In the genomic region with DNA sequence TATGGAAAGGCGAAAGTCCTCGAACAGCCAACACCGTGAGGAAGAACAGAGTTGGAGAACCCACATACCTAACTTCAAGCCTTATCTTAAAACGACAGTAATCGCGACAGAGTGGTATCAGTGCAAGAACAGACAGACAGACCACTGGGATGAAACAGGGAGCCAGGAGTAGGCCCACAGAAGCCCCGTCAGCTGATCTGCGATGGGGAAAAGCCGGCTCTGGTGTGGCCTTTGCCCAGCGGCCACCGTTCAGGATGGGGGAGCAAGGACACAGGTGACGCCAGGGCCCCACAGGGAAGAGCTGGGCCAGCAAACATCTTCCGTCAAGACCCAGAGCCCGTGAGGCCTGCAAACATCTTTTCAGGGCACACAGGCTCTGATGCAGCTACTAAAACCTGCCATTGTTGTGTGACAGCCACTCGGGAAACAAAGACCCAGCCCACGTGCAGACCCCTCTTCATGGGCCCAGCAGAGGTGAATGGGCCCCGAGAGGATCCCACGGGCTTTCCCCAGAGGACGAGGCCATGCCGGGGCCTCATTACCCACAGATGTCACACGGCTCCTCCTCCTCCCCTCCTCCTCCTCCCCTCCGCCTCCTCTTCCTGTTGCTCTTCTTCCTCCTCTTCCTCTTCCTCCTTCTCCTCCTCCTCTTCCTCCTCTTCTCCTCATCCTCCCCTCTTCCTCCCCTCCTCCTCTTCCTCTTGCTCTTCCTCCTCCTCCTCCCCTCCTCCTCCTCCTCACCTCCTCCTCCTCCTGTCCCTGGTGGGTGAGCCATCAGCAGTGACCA, we compare ENCODE assay signal across 1 cellular context.
TF ChIP-seq lines count a peak whose summit lies in the region.

No MANE protein-coding gene starts in this region.

TF ChIP-seq in K562, 482 proteins besides CTCF, POLR2A, EP300 and RAD21 (continued from another document and continues in another):
- no peak for TF ChIP-seq MAFF (IDR thresholded peaks at IDR 0.05; ENCODE audit: low read length)
- no peak for TF ChIP-seq CREB5 (CRISPR knock-in tag; IDR thresholded peaks at IDR 0.05)
- TF ChIP-seq ZNF24 (IDR thresholded peaks at IDR 0.05), result no peak
- no peak for TF ChIP-seq ZNF347 (CRISPR knock-in tag; IDR thresholded peaks at IDR 0.05; ENCODE audit: low read depth)
- no peak for TF ChIP-seq C11orf30 (IDR thresholded peaks at IDR 0.05; ENCODE audit: low read depth)
- no peak for TF ChIP-seq SIN3A (IDR thresholded peaks at IDR 0.05; ENCODE audit: borderline replicate concordance in 2 of 2, control insufficient read depth in 1 of 2, low read depth in 2 of 2, low read length in 2 of 2)
- no peak for TF ChIP-seq ZNF3 (CRISPR knock-in tag; IDR thresholded peaks at IDR 0.05)
- TF ChIP-seq GABPB1 (CRISPR knock-in tag; IDR thresholded peaks at IDR 0.05), result no peak
- no peak for TF ChIP-seq DIDO1 (tag; IDR thresholded peaks at IDR 0.05; ENCODE audit: low read depth)
- TF ChIP-seq SIN3B (IDR thresholded peaks at IDR 0.05; ENCODE audit: low read depth), result no peak
- TF ChIP-seq, protein P1, sequence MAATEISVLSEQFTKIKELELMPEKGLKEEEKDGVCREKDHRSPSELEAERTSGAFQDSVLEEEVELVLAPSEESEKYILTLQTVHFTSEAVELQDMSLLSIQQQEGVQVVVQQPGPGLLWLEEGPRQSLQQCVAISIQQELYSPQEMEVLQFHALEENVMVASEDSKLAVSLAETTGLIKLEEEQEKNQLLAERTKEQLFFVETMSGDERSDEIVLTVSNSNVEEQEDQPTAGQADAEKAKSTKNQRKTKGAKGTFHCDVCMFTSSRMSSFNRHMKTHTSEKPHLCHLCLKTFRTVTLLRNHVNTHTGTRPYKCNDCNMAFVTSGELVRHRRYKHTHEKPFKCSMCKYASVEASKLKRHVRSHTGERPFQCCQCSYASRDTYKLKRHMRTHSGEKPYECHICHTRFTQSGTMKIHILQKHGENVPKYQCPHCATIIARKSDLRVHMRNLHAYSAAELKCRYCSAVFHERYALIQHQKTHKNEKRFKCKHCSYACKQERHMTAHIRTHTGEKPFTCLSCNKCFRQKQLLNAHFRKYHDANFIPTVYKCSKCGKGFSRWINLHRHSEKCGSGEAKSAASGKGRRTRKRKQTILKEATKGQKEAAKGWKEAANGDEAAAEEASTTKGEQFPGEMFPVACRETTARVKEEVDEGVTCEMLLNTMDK (IDR thresholded peaks at IDR 0.05; ENCODE audit: borderline replicate concordance, insufficient read depth, low read depth, low read length, poor library complexity, severe bottlenecking), result no peak
- no peak for TF ChIP-seq ATF4 (CRISPR knock-in tag; IDR thresholded peaks at IDR 0.05)
- no peak for TF ChIP-seq ZNF778 (CRISPR knock-in tag; IDR thresholded peaks at IDR 0.05)
- no peak for TF ChIP-seq PCBP2 (IDR thresholded peaks at IDR 0.05; ENCODE audit: low read depth, low read length, poor library complexity, severe bottlenecking)
- TF ChIP-seq PHF20 (IDR thresholded peaks at IDR 0.05; ENCODE audit: partially characterized antibody), result no peak
- TF ChIP-seq, protein P2, sequence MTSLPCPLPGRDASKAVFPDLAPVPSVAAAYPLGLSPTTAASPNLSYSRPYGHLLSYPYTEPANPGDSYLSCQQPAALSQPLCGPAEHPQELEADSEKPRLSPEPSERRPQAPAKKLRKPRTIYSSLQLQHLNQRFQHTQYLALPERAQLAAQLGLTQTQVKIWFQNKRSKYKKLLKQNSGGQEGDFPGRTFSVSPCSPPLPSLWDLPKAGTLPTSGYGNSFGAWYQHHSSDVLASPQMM (CRISPR knock-in tag; IDR thresholded peaks at IDR 0.05), result no peak
- TF ChIP-seq RCOR1 (IDR thresholded peaks at IDR 0.05; ENCODE audit: borderline replicate concordance in 1 of 2, low read depth in 2 of 2, low read length in 2 of 2), result peak in 1 of 2 experiments; percentile 65; a peak in 2 of 4 replicates
- no peak for TF ChIP-seq NCOA2 (IDR thresholded peaks at IDR 0.05; ENCODE audit: partially characterized antibody in 2 of 2)
- no peak for TF ChIP-seq ZNF76 (CRISPR knock-in tag; IDR thresholded peaks at IDR 0.05; ENCODE audit: borderline replicate concordance)
- TF ChIP-seq FOXK2 (conservative IDR thresholded peaks at IDR 0.05 in 1 of 2, IDR thresholded peaks at IDR 0.05 in 1 of 2; ENCODE audit: low read depth in 2 of 2), result peak in 1 of 2 experiments; percentile 11; a peak in 1 of 4 replicates
- no peak for TF ChIP-seq LARP7 (IDR thresholded peaks at IDR 0.05)
- no peak for TF ChIP-seq TCF7 (IDR thresholded peaks at IDR 0.05; ENCODE audit: borderline replicate concordance)
- no peak for TF ChIP-seq TEAD1 (CRISPR knock-in tag; IDR thresholded peaks at IDR 0.05)
- no peak for TF ChIP-seq MCM2 (IDR thresholded peaks at IDR 0.05; ENCODE audit: low read depth)
- no peak for TF ChIP-seq ZSCAN29 (IDR thresholded peaks at IDR 0.05)
- TF ChIP-seq TSHZ1 (CRISPR knock-in tag; IDR thresholded peaks at IDR 0.05), result no peak
- TF ChIP-seq L3MBTL2 (IDR thresholded peaks at IDR 0.05), result peak; percentile 62; the same call in 1 of the 2 replicates
- peak; percentile 75; the same call in 1 of the 2 replicates for TF ChIP-seq GATAD2A (IDR thresholded peaks at IDR 0.05)
- no peak for TF ChIP-seq KDM5B (IDR thresholded peaks at IDR 0.05; ENCODE audit: insufficient replicate concordance, low read depth, low read length)
- no peak for TF ChIP-seq HES1 (IDR thresholded peaks at IDR 0.05; ENCODE audit: low read depth)
- TF ChIP-seq, protein P3, sequence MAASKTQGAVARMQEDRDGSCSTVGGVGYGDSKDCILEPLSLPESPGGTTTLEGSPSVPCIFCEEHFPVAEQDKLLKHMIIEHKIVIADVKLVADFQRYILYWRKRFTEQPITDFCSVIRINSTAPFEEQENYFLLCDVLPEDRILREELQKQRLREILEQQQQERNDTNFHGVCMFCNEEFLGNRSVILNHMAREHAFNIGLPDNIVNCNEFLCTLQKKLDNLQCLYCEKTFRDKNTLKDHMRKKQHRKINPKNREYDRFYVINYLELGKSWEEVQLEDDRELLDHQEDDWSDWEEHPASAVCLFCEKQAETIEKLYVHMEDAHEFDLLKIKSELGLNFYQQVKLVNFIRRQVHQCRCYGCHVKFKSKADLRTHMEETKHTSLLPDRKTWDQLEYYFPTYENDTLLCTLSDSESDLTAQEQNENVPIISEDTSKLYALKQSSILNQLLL (CRISPR knock-in tag; IDR thresholded peaks at IDR 0.05; ENCODE audit: borderline replicate concordance), result no peak
- no peak for TF ChIP-seq ZNF23 (CRISPR knock-in tag; IDR thresholded peaks at IDR 0.05)
- no peak for TF ChIP-seq AFF1 (IDR thresholded peaks at IDR 0.05; ENCODE audit: low read depth in 1 of 2, partially characterized antibody in 2 of 2)
- TF ChIP-seq, protein P4, sequence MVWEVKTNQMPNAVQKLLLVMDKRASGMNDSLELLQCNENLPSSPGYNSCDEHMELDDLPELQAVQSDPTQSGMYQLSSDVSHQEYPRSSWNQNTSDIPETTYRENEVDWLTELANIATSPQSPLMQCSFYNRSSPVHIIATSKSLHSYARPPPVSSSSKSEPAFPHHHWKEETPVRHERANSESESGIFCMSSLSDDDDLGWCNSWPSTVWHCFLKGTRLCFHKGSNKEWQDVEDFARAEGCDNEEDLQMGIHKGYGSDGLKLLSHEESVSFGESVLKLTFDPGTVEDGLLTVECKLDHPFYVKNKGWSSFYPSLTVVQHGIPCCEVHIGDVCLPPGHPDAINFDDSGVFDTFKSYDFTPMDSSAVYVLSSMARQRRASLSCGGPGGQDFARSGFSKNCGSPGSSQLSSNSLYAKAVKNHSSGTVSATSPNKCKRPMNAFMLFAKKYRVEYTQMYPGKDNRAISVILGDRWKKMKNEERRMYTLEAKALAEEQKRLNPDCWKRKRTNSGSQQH (CRISPR knock-in tag; IDR thresholded peaks at IDR 0.05), result peak; percentile 94
